11 cellular contexts compared by ENCODE assay signal in genomic region chr13:108495686-108496363, GRCh38.
A peak's percentile ranks its signal among the peaks of the same experiment; 100 is the strongest.
DNase-seq lines count a peak whose midpoint lies in the region; ATAC-seq and TF ChIP-seq lines count a peak whose summit lies in the region.
"Had no signal": no experiment of that assay in that cellular context is flagged by ENCODE, and none has a peak within 500 bp of the region (broad histone marks: within the 10 kb centered on the region; RNA-seq: fewer than 3 reads in every experiment).

No MANE protein-coding gene starts in this region.

- H3K36me3 Mint-ChIP-seq in naive thymus-derived CD4-positive, alpha-beta T cell: peaks cover 0 to 3% (median 0%) of the 10 kb centered on the region in 5 donors
- H3K36me3 Mint-ChIP-seq: IgD-negative memory B cell had no signal

- H3K9me3 ChIP-seq in naive thymus-derived CD4-positive, alpha-beta T cell (ENCODE audit: control insufficient read depth in 2 of 3, low read length in 3 of 3): no peaks in the 10 kb centered on the region
- no peaks in the 10 kb centered on the region for H3K9me3 ChIP-seq in prostate gland
- H3K9me3 ChIP-seq: adrenal gland had no signal

- no peak for TF ChIP-seq CTCF in coronary artery (IDR thresholded peaks at IDR 0.05)
- TF ChIP-seq CTCF in prostate gland (IDR thresholded peaks at IDR 0.05): no peak

- peak; percentile 64 for DNase-seq in NCI-H1105 (lab: John Stamatoyannopoulos, UW)
- no peak for DNase-seq in coronary artery (ENCODE audit: low spot score)
- DNase-seq in naive thymus-derived CD4-positive, alpha-beta T cell: peak in 1 of 9 donors; percentile 5
- no peak for DNase-seq in AML-193 (lab: John Stamatoyannopoulos, UW)
- no peak for DNase-seq in prostate gland (ENCODE audit: low spot score)
- DNase-seq in KG1 (lab: John Stamatoyannopoulos, UW): no peak
- DNase-seq: adrenal gland, EL had no signal

- peak overlapping the region in 9 of 10 donors; percentile 52 to 89 (median 82) for H3K4me3 Mint-ChIP-seq in naive thymus-derived CD4-positive, alpha-beta T cell
- H3K4me3 Mint-ChIP-seq: IgD-negative memory B cell had no signal

- H3K27me3 Mint-ChIP-seq in naive thymus-derived CD4-positive, alpha-beta T cell: peaks cover 31 to 64% (median 45%) of the 10 kb centered on the region in 5 donors

- H3K27ac ChIP-seq in ACC112 (ENCODE audit: low read depth, low read length): no peak overlapping the region
- H3K27ac ChIP-seq in coronary artery: no peak overlapping the region
- H3K27ac ChIP-seq in naive thymus-derived CD4-positive, alpha-beta T cell (ENCODE audit: low read depth, low read length): no peak overlapping the region
- H3K27ac ChIP-seq in prostate gland: no peak overlapping the region
- H3K27ac ChIP-seq: adrenal gland had no signal

- peak; percentile 31 for ATAC-seq in naive thymus-derived CD4-positive, alpha-beta T cell
- ATAC-seq in HG03175 (IDR thresholded peaks at IDR 0.05; ENCODE audit: unreplicated experiment): no peak

- H2AFZ ChIP-seq in ACC112 (ENCODE audit: low read length, unreplicated experiment): peak overlapping the region; percentile 38

- H3K36me3 ChIP-seq in ACC112 (ENCODE audit: insufficient read depth, low read length) (no peaks in the 10 kb centered on the region), prostate gland (no peaks in the 10 kb centered on the region)
- no peaks in the 10 kb centered on the region for H3K36me3 ChIP-seq in naive thymus-derived CD4-positive, alpha-beta T cell (ENCODE audit: control insufficient read depth in 2 of 3, insufficient read depth in 3 of 3, low read length in 3 of 3)
- H3K36me3 ChIP-seq: adrenal gland had no signal

- CTCF ChIA-PET in naive thymus-derived CD4-positive, alpha-beta T cell (lab: Charles Lee): interaction anchor here (1.5 kb wide), 1 partner anchor 12 kb away, joined by 9 read pairs; no protein-coding TSS in a partner anchor

- H3K27me3 ChIP-seq in ACC112 (ENCODE audit: insufficient read depth, low read length) (peaks cover 53% of the 10 kb centered on the region), prostate gland (replicated peaks; ENCODE audit: insufficient read depth) (peaks cover 13% of the 10 kb centered on the region)
- no peaks in the 10 kb centered on the region for H3K27me3 ChIP-seq in naive thymus-derived CD4-positive, alpha-beta T cell (ENCODE audit: control insufficient read depth in 2 of 2, insufficient read depth in 2 of 2, low read length in 2 of 2)

- POLR2A ChIA-PET in naive thymus-derived CD4-positive, alpha-beta T cell (lab: Charles Lee): interaction anchor here (1.0 to 1.1 kb wide), 2 partner anchors 15 to 150 kb away, joined by 3 read pairs; no protein-coding TSS in a partner anchor

- H3K4me1 Mint-ChIP-seq in naive thymus-derived CD4-positive, alpha-beta T cell: peaks cover 3 to 21% (median 16%) of the 10 kb centered on the region in 7 donors
- H3K4me1 Mint-ChIP-seq: IgD-negative memory B cell had no signal

- intact Hi-C loops in naive thymus-derived CD4-positive, alpha-beta T cell (cut with micrococcal nuclease): loop anchor here in 1 of 2 donors (1.0 to 5.0 kb wide), 2 partner anchors 89 to 154 kb away; no protein-coding TSS in a partner anchor
- intact Hi-C loops in prostate gland (cut with DNase I): no loop called here

- peak overlapping the region in 1 of 9 donors; percentile 44 for H3K27ac Mint-ChIP-seq in naive thymus-derived CD4-positive, alpha-beta T cell

- WGBS in prostate gland: 2% methylated on average over 60 of the region's 84 CpGs

- no peaks in the 10 kb centered on the region for H3K79me2 ChIP-seq in ACC112 (ENCODE audit: control insufficient read depth, insufficient read depth, low read length, unreplicated experiment)

- no peak for TF ChIP-seq POLR2A in prostate gland (IDR thresholded peaks at IDR 0.05)

- peaks cover 0 to 7% (median 3%) of the 10 kb centered on the region in 11 donors for H3K9me3 Mint-ChIP-seq in naive thymus-derived CD4-positive, alpha-beta T cell

- H3K4me1 ChIP-seq in ACC112 (ENCODE audit: control insufficient read depth, insufficient read depth, low read length, unreplicated experiment) (no peaks in the 10 kb centered on the region), prostate gland (replicated peaks) (no peaks in the 10 kb centered on the region)
- no peaks in the 10 kb centered on the region for H3K4me1 ChIP-seq in naive thymus-derived CD4-positive, alpha-beta T cell (ENCODE audit: control insufficient read depth in 2 of 2, insufficient read depth in 2 of 2, low read length in 2 of 2)
- H3K4me1 ChIP-seq: adrenal gland had no signal

- H3K4me3 ChIP-seq in ACC112 (ENCODE audit: low read depth, low read length): peak overlapping the region; percentile 67
- peak overlapping the region; percentile 66 for H3K4me3 ChIP-seq in coronary artery
- H3K4me3 ChIP-seq in naive thymus-derived CD4-positive, alpha-beta T cell (ENCODE audit: low read length): peak overlapping the region; percentile 46
- peak overlapping the region in 1 of 2 donors; percentile 19 for H3K4me3 ChIP-seq in prostate gland
- H3K4me3 ChIP-seq: adrenal gland had no signal
